Comparison of ENCODE assay signal across 20 cellular contexts in genomic region chrX:44568196-44568595, GRCh38. TPM values are rescaled to one million over a fixed set of nuclear protein-coding genes. Genes with fewer than 3 reads are reported as not detected.
DNase-seq lines count a peak whose midpoint lies in the region; TF ChIP-seq lines count a peak whose summit lies in the region.
"Had no signal": no experiment of that assay in that cellular context is flagged by ENCODE, and none has a peak within 500 bp of the region (broad histone marks: within the 10 kb centered on the region; RNA-seq: fewer than 3 reads in every experiment).

No MANE protein-coding gene starts in this region.

- H4K91ac ChIP-seq in mesenchymal stem cell (ENCODE audit: low read length), result no peak overlapping the region

- no peak overlapping the region for H2AFZ ChIP-seq in mesenchymal stem cell (ENCODE audit: low read depth, low read length)

- no peak overlapping the region for H3K14ac ChIP-seq in mesenchymal stem cell (ENCODE audit: low read length in 2 of 2)

- WGBS in mesenchymal stem cell, result no CpG with 5 or more reads among the region's 3 CpGs

- H3K4me3 ChIP-seq in mesenchymal stem cell (ENCODE audit: insufficient read depth in 1 of 2, low read depth in 1 of 2, low read length in 2 of 2) (no peak overlapping the region), WERI-Rb-1 (ENCODE audit: low read depth, low read length) (no peak overlapping the region)
- H3K4me3 ChIP-seq: HAP-1, K562 had no signal

- H3K27me3 ChIP-seq in mesenchymal stem cell (ENCODE audit: control insufficient read depth in 1 of 2, insufficient read depth in 1 of 2, low read length in 2 of 2) (no peaks in the 10 kb centered on the region), WERI-Rb-1 (ENCODE audit: insufficient read depth, low read depth, severe bottlenecking) (peaks cover 13% of the 10 kb centered on the region)

- peak overlapping the region; percentile 58 for H3K9ac ChIP-seq in mesenchymal stem cell (ENCODE audit: low read length)

- no peak overlapping the region for H2BK12ac ChIP-seq in mesenchymal stem cell (ENCODE audit: low read length in 2 of 2)

- no peak overlapping the region for H2BK5ac ChIP-seq in mesenchymal stem cell (ENCODE audit: low read depth, low read length, poor library complexity, severe bottlenecking)

- H3K4ac ChIP-seq in mesenchymal stem cell (ENCODE audit: low read depth in 1 of 2, low read length in 2 of 2), result no peak overlapping the region

- no peak overlapping the region for H2BK120ac ChIP-seq in mesenchymal stem cell (ENCODE audit: low read depth, low read length)

- H3K36me3 ChIP-seq in mesenchymal stem cell (ENCODE audit: control insufficient read depth in 1 of 2, insufficient read depth in 2 of 2, low read depth in 1 of 2, low read length in 2 of 2) (no peaks in the 10 kb centered on the region), WERI-Rb-1 (no peaks in the 10 kb centered on the region)
- H3K36me3 ChIP-seq: HAP-1 had no signal

- no peak overlapping the region for H3K4me2 ChIP-seq in mesenchymal stem cell (ENCODE audit: low read length, poor library complexity, severe bottlenecking)

- no peak overlapping the region for H3K27ac ChIP-seq in mesenchymal stem cell (ENCODE audit: low read length, poor library complexity, severe bottlenecking)
- no peak overlapping the region for H3K27ac ChIP-seq in WERI-Rb-1
- H3K27ac ChIP-seq: HL-60, RWPE1 had no signal

- H3K9me3 ChIP-seq in mesenchymal stem cell (ENCODE audit: control insufficient read depth, low read length) (peaks cover 13% of the 10 kb centered on the region), WERI-Rb-1 (ENCODE audit: severe bottlenecking) (peaks cover 2% of the 10 kb centered on the region)
- H3K9me3 ChIP-seq: HAP-1 had no signal

- no peak for TF ChIP-seq CTCF in WERI-Rb-1 (IDR thresholded peaks at IDR 0.05; ENCODE audit: low read depth, low read length)

- no peak overlapping the region for H2BK15ac ChIP-seq in mesenchymal stem cell (ENCODE audit: low read depth, poor library complexity, severe bottlenecking)

- H3K4me1 ChIP-seq in mesenchymal stem cell (ENCODE audit: control insufficient read depth, insufficient read depth, low read depth, low read length), result no peaks in the 10 kb centered on the region
- H3K4me1 ChIP-seq: HAP-1 had no signal

- no peak overlapping the region for H4K8ac ChIP-seq in mesenchymal stem cell (ENCODE audit: low read length)

- peak; percentile 6 for DNase-seq in AG20443 (ENCODE audit: low spot score)
- DNase-seq in Kasumi-1 (lab: John Stamatoyannopoulos, UW), result peak; percentile 6 to 7
- DNase-seq in fibroblast of gingiva (ENCODE audit: low read depth), result peak; percentile 34
- no peak for DNase-seq in mesenchymal stem cell
- DNase-seq in activated T-cell treated with anti-CD3 and anti-CD28 coated beads, Interleukin-2, amount 50 U/mL, for 1 hour, result no peak
- DNase-seq in WERI-Rb-1, result no peak
- DNase-seq in SW480 (ENCODE audit: low spot score), result no peak
- DNase-seq: AML-193; C1 segment of cervical spinal cord; CD8-positive, alpha-beta memory T cell; NCI-H1105; NCI-H146; NCI-H2029; NCI-H2227 treated with DMSO at 0.1 percent for 48 hours; NCI-H510A treated with DMSO at 0.1 percent for 48 hours; NCI-H748 treated with DMSO at 0.1 percent for 48 hours had no signal

- no peaks in the 10 kb centered on the region for H3K79me1 ChIP-seq in mesenchymal stem cell (replicated peaks; ENCODE audit: low read length, poor library complexity, severe bottlenecking)

- no peak overlapping the region for H2AK5ac ChIP-seq in mesenchymal stem cell (ENCODE audit: low read length, severe bottlenecking)

- no peak overlapping the region for H3K18ac ChIP-seq in mesenchymal stem cell (ENCODE audit: low read depth in 1 of 2, low read length in 2 of 2)

- H3K23ac ChIP-seq in mesenchymal stem cell (ENCODE audit: low read length in 2 of 2), result no peak overlapping the region

RNA-seq across cellular contexts. Expression of gene FUNDC1, which starts 25.5 kb away (rescaled TPM):
- polyA plus RNA-seq in mesenchymal stem cell (2013, experiment 1 of 2), result 17.0 TPM
- polyA plus RNA-seq in mesenchymal stem cell (2013, experiment 2 of 2), result 16.5 TPM

Comparison
In these comparisons a context has a peak if more than half of its experiments do, and no peak if none do; other contexts are left out.
1. DNase-seq: peak in AG20443 (single experiment), Kasumi-1 (2 of 2) and fibroblast of gingiva (single experiment); none in mesenchymal stem cell (single experiment), activated T-cell treated with anti-CD3 and anti-CD28 coated beads, Interleukin-2, amount 50 U/mL, for 1 hour (single experiment), WERI-Rb-1 (single experiment) and SW480 (single experiment).